16 cellular contexts compared by ENCODE assay signal in genomic region chr11:67616431-67617242, GRCh38. TPM values are rescaled to one million over a fixed set of nuclear protein-coding genes. Genes with fewer than 3 reads are reported as not detected.
A peak's percentile ranks its signal among the peaks of the same experiment; 100 is the strongest.
DNase-seq lines count a peak whose midpoint lies in the region; ATAC-seq lines count a peak whose summit lies in the region.
"Had no signal": no experiment of that assay in that cellular context is flagged by ENCODE, and none has a peak within 500 bp of the region (broad histone marks: within the 10 kb centered on the region; RNA-seq: fewer than 3 reads in every experiment).

No MANE protein-coding gene starts in this region.

- H3K36me3 Mint-ChIP-seq in activated T-cell treated with anti-CD3 and anti-CD28 coated beads, Interleukin-2, amount 50 U/mL, for 4 hours (ENCODE audit: insufficient read depth), result peaks cover 8% of the 10 kb centered on the region
- H3K36me3 Mint-ChIP-seq in activated T-helper 17 cell treated with anti-CD3 and anti-CD28 coated beads, Interleukin-2, amount 50 U/mL, for 72 hours (ENCODE audit: low read depth), result no peaks in the 10 kb centered on the region
- H3K36me3 Mint-ChIP-seq in immature natural killer cell, result peaks cover 0 to 8% (median 0%) of the 10 kb centered on the region in 3 donors

- peaks cover 24% of the 10 kb centered on the region for H3K4me1 Mint-ChIP-seq in activated T-cell treated with anti-CD3 and anti-CD28 coated beads, Interleukin-2, amount 50 U/mL, for 4 hours (ENCODE audit: low read depth)
- H3K4me1 Mint-ChIP-seq in activated T-helper 17 cell treated with anti-CD3 and anti-CD28 coated beads, Interleukin-2, amount 50 U/mL, for 72 hours, result no peaks in the 10 kb centered on the region
- peaks cover 42% of the 10 kb centered on the region in 2 donors for H3K4me1 Mint-ChIP-seq in immature natural killer cell
- H3K4me1 Mint-ChIP-seq in stimulated activated naive CD8-positive, alpha-beta T cell treated with anti-CD3 and anti-CD28 coated beads, Interleukin-15, amount 100 ng/mL, for 72 hours, result peaks cover 56% of the 10 kb centered on the region

- no peaks in the 10 kb centered on the region for H3K27me3 Mint-ChIP-seq in activated T-cell treated with anti-CD3 and anti-CD28 coated beads, Interleukin-2, amount 50 U/mL, for 4 hours (ENCODE audit: low read depth)
- H3K27me3 Mint-ChIP-seq in activated T-helper 17 cell treated with anti-CD3 and anti-CD28 coated beads, Interleukin-2, amount 50 U/mL, for 72 hours, result no peaks in the 10 kb centered on the region
- H3K27me3 Mint-ChIP-seq in immature natural killer cell (ENCODE audit: low read depth in 3 of 3), result peaks cover 11 to 17% (median 12%) of the 10 kb centered on the region in 3 donors
- no peaks in the 10 kb centered on the region for H3K27me3 Mint-ChIP-seq in stimulated activated naive CD8-positive, alpha-beta T cell treated with anti-CD3 and anti-CD28 coated beads, Interleukin-15, amount 100 ng/mL, for 72 hours
- H3K27me3 Mint-ChIP-seq: memory B cell had no signal

- no peak for DNase-seq in activated T-cell treated with anti-CD3 and anti-CD28 coated beads, Interleukin-2, amount 50 U/mL, for 4 hours
- DNase-seq in activated T-cell treated with anti-CD3 and anti-CD28 coated beads, Interleukin-2, amount 50 U/mL, for 48 hours, result no peak
- DNase-seq in immature natural killer cell, result peak in 1 of 3 donors; percentile 7
- no peak for DNase-seq in stimulated activated naive CD8-positive, alpha-beta T cell treated with anti-CD3 and anti-CD28 coated beads, Interleukin-15, amount 100 ng/mL, for 72 hours
- no peak for DNase-seq in activated gamma-delta T cell (lab: John Stamatoyannopoulos, UW)
- DNase-seq: body of pancreas, EL, IMR-90, PC-3 had no signal

- H3K27ac Mint-ChIP-seq in activated T-helper 17 cell treated with anti-CD3 and anti-CD28 coated beads, Interleukin-2, amount 50 U/mL, for 72 hours, result peak overlapping the region; percentile 53
- peak overlapping the region; percentile 2 to 99 (median 94) for H3K27ac Mint-ChIP-seq in immature natural killer cell
- peak overlapping the region; percentile 72 to 96 for H3K27ac Mint-ChIP-seq in stimulated activated naive CD8-positive, alpha-beta T cell treated with anti-CD3 and anti-CD28 coated beads, Interleukin-15, amount 100 ng/mL, for 72 hours

- ATAC-seq in activated T-cell treated with anti-CD3 and anti-CD28 coated beads, Interleukin-2, amount 50 U/mL, for 4 hours, result no peak
- ATAC-seq in activated T-helper 17 cell treated with anti-CD3 and anti-CD28 coated beads, Interleukin-2, amount 50 U/mL, for 72 hours (replicated peaks), result no peak
- no peak for ATAC-seq in stimulated activated naive CD8-positive, alpha-beta T cell treated with anti-CD3 and anti-CD28 coated beads, Interleukin-15, amount 100 ng/mL, for 72 hours
- ATAC-seq in GM18517 (IDR thresholded peaks at IDR 0.05; ENCODE audit: unreplicated experiment), result no peak
- no peak for ATAC-seq in GM19328 (IDR thresholded peaks at IDR 0.05; ENCODE audit: unreplicated experiment)
- ATAC-seq: body of pancreas had no signal

- H3K9me3 Mint-ChIP-seq in activated T-cell treated with anti-CD3 and anti-CD28 coated beads, Interleukin-2, amount 50 U/mL, for 4 hours, result no peaks in the 10 kb centered on the region
- H3K9me3 Mint-ChIP-seq in activated T-helper 17 cell treated with anti-CD3 and anti-CD28 coated beads, Interleukin-2, amount 50 U/mL, for 72 hours, result no peaks in the 10 kb centered on the region
- no peaks in the 10 kb centered on the region for H3K9me3 Mint-ChIP-seq in immature natural killer cell
- H3K9me3 Mint-ChIP-seq in stimulated activated naive CD8-positive, alpha-beta T cell treated with anti-CD3 and anti-CD28 coated beads, Interleukin-15, amount 100 ng/mL, for 72 hours, result no peaks in the 10 kb centered on the region
- H3K9me3 Mint-ChIP-seq: memory B cell had no signal

- H3K4me3 Mint-ChIP-seq in activated T-cell treated with anti-CD3 and anti-CD28 coated beads, Interleukin-2, amount 50 U/mL, for 4 hours, result peak overlapping the region; percentile 70
- H3K4me3 Mint-ChIP-seq in activated T-helper 17 cell treated with anti-CD3 and anti-CD28 coated beads, Interleukin-2, amount 50 U/mL, for 72 hours, result peak overlapping the region; percentile 78
- H3K4me3 Mint-ChIP-seq in immature natural killer cell, result peak overlapping the region; percentile 38 to 85 (median 67)
- H3K4me3 Mint-ChIP-seq in stimulated activated naive CD8-positive, alpha-beta T cell treated with anti-CD3 and anti-CD28 coated beads, Interleukin-15, amount 100 ng/mL, for 72 hours, result peak overlapping the region; percentile 85 to 93

RNA-seq across cellular contexts. Expression of gene NDUFV1, which starts 9.9 kb away (rescaled TPM):
- total RNA-seq in activated T-cell treated with anti-CD3 and anti-CD28 coated beads, Interleukin-2, amount 50 U/mL, for 4 hours, result 100 to 1,000 TPM; 338 to 353 (median 350) TPM
- 100 to 1,000 TPM; 160 to 238 TPM for total RNA-seq in activated T-helper 17 cell treated with anti-CD3 and anti-CD28 coated beads, Interleukin-2, amount 50 U/mL, for 72 hours
- 100 to 1,000 TPM; 173 to 261 (median 195) TPM for polyA plus RNA-seq in immature natural killer cell

RNA-seq across cellular contexts. Expression of gene NUDT8, which starts 13.1 kb away (rescaled TPM):
- total RNA-seq in activated T-cell treated with anti-CD3 and anti-CD28 coated beads, Interleukin-2, amount 50 U/mL, for 4 hours, result 10 to 100 TPM; 10.2 to 14.4 (median 12.6) TPM
- 10 to 100 TPM; 12.0 to 23.1 TPM for total RNA-seq in activated T-helper 17 cell treated with anti-CD3 and anti-CD28 coated beads, Interleukin-2, amount 50 U/mL, for 72 hours
- 10 to 100 TPM; 10.1 to 13.4 (median 12.3) TPM for polyA plus RNA-seq in immature natural killer cell

RNA-seq across cellular contexts. Expression of gene TBX10, which starts 22.9 kb away (rescaled TPM):
- not detected for total RNA-seq in activated T-cell treated with anti-CD3 and anti-CD28 coated beads, Interleukin-2, amount 50 U/mL, for 4 hours
- total RNA-seq in activated T-helper 17 cell treated with anti-CD3 and anti-CD28 coated beads, Interleukin-2, amount 50 U/mL, for 72 hours, result not detected
- polyA plus RNA-seq in immature natural killer cell, result not detected
- total RNA-seq: body of pancreas; IMR-90; PC-3; posterior vena cava; T-helper 2 cell treated with Interferon-gamma antibody and Interleukin-4, amounts not matched to agents 100 ng/mL and 5 ng/mL, for 36 hours had no signal
- polyA plus RNA-seq: heart right ventricle, IMR-90 had no signal

RNA-seq across cellular contexts. Expression of gene GSTP1, which starts 33.0 kb away (rescaled TPM):
- 100 to 1,000 TPM; 363 to 446 (median 421) TPM for total RNA-seq in activated T-cell treated with anti-CD3 and anti-CD28 coated beads, Interleukin-2, amount 50 U/mL, for 4 hours
- 100 to 1,000 TPM; 187 to 394 TPM for total RNA-seq in activated T-helper 17 cell treated with anti-CD3 and anti-CD28 coated beads, Interleukin-2, amount 50 U/mL, for 72 hours
- polyA plus RNA-seq in immature natural killer cell, result 1,000 to 10,000 TPM in 1 of 3 donors, 100 to 1,000 TPM in 2; 898 to 1,247 (median 930) TPM

RNA-seq across cellular contexts. Expression of gene ACY3, which starts 33.9 kb away (rescaled TPM):
- total RNA-seq in activated T-cell treated with anti-CD3 and anti-CD28 coated beads, Interleukin-2, amount 50 U/mL, for 4 hours, result under 1 TPM in 1 of 3 donors, not detected in 2; 0.37 TPM
- total RNA-seq in activated T-helper 17 cell treated with anti-CD3 and anti-CD28 coated beads, Interleukin-2, amount 50 U/mL, for 72 hours, result under 1 TPM in 1 of 2 donors, not detected in 1; 0.80 TPM
- under 1 TPM in 2 of 3 donors, not detected in 1; 0.41 to 0.98 TPM for polyA plus RNA-seq in immature natural killer cell
- total RNA-seq: heart right ventricle, IMR-90, PC-3, posterior vena cava had no signal
- polyA plus RNA-seq: heart right ventricle, IMR-90 had no signal
